In the genomic region with DNA sequence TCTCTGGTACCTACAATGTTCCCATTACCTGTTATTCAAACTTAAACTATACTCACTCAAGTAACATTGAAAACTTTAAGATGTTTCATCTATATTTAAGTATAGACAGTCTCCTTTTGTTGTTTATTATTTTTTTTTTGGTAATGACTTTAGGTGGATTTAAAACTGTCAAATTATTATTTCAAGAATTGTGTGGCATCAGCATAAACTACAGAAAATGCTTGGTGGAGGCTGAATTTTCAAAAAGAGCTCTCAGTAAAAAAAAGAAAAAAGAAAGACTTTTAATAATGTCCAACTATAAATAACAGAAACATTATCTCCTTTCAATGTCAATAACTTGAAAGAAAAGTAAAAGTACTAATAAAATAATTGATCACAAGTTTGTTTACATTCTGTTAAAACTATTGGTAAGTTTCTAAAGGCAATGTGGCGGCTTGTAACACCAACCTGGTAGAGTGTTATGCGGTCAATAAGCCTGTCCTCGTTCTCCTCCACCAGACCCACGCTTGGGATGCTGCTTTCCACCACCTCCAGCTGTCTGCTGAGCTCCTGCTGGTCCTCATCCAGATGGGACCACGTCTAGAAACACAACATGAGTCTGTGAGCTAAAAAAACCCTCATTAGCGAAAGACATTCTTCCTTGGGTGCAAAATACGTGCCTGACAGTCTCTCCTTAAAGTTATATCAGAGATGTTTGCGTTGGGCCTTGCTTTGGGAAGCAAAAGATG, we compare ENCODE assay signal across 22 cellular contexts.
"Had no signal": no experiment of that assay in that cellular context is flagged by ENCODE, and none has a peak within 500 bp of the region (broad histone marks: within the 10 kb centered on the region; RNA-seq: fewer than 3 reads in every experiment).

No MANE protein-coding gene starts in this region.

- H3K4me3 ChIP-seq: cardiac muscle cell, SK-N-MC had no signal

- H3K27me3 ChIP-seq: cardiac muscle cell had no signal

- H3K4me3 Mint-ChIP-seq: activated CD8-positive, alpha-beta T cell treated with anti-CD3 and anti-CD28 coated beads for 36 hours; activated naive CD4-positive, alpha-beta T cell treated with anti-CD3 and anti-CD28 coated beads, Interleukin-2, amount 50 U/mL, for 24 hours; activated T-cell treated with anti-CD3 and anti-CD28 coated beads, Interleukin-2, amount 50 U/mL, for 72 hours; brain had no signal

- ATAC-seq: activated CD4-positive, CD25-positive, alpha-beta regulatory T cell treated with anti-CD3 and anti-CD28 coated beads, Interleukin-2, amount 50 U/mL, for 24 hours; activated CD8-positive, alpha-beta T cell treated with anti-CD3 and anti-CD28 coated beads for 36 hours; activated T-cell treated with anti-CD3 and anti-CD28 coated beads, Interleukin-2, amount 50 U/mL, for 72 hours had no signal

- H3K27ac ChIP-seq: cardiac muscle cell, SK-N-MC had no signal

- DNase-seq: activated CD4-positive, alpha-beta T cell treated with anti-CD3 and anti-CD28 coated beads for 4 hours; activated CD8-positive, alpha-beta memory T cell treated with anti-CD3 and anti-CD28 coated beads, Interleukin-2, amount 50 U/mL, for 4 hours; activated CD8-positive, alpha-beta T cell treated with anti-CD3 and anti-CD28 coated beads for 36 hours; activated gamma-delta T cell treated with Interleukin-2 at 50 U/mL for 16 hours; activated T-cell treated with anti-CD3 and anti-CD28 coated beads, Interleukin-2, amount 50 U/mL, for 72 hours; Karpas-422; MM.1S; NCI-H1105; NCI-H1436; NCI-H1694 treated with DMSO at 0.1 percent for 48 hours; NCI-H2029 treated with DMSO at 0.1 percent for 48 hours; NCI-H345; NCI-H510A; NCI-H526 treated with DMSO at 0.1 percent for 48 hours; NCI-H82 had no signal

- H3K27ac Mint-ChIP-seq: activated CD8-positive, alpha-beta T cell treated with anti-CD3 and anti-CD28 coated beads for 36 hours; activated naive CD4-positive, alpha-beta T cell treated with anti-CD3 and anti-CD28 coated beads, Interleukin-2, amount 50 U/mL, for 24 hours; activated T-cell treated with anti-CD3 and anti-CD28 coated beads, Interleukin-2, amount 50 U/mL, for 72 hours; activated T-helper 2 cell treated with anti-CD3 and anti-CD28 coated beads, Interferon-gamma antibody, Interleukin-2, Interleukin-4, amounts not matched to agents 10 μg/mL and 5 μg/mL and 100 μg/mL, durations not matched to agents 14 hours and 24 hours and 36 hours; brain had no signal

- H3K9me3 Mint-ChIP-seq: activated CD8-positive, alpha-beta T cell treated with anti-CD3 and anti-CD28 coated beads for 36 hours; activated naive CD4-positive, alpha-beta T cell treated with anti-CD3 and anti-CD28 coated beads, Interleukin-2, amount 50 U/mL, for 24 hours; activated T-cell treated with anti-CD3 and anti-CD28 coated beads, Interleukin-2, amount 50 U/mL, for 72 hours; activated T-helper 2 cell treated with anti-CD3 and anti-CD28 coated beads, Interferon-gamma antibody, Interleukin-2, Interleukin-4, amounts not matched to agents 10 μg/mL and 5 μg/mL and 100 μg/mL, durations not matched to agents 14 hours and 24 hours and 36 hours; brain had no signal

- FAIRE-seq: astrocyte had no signal

- H3K27me3 Mint-ChIP-seq: activated CD8-positive, alpha-beta T cell treated with anti-CD3 and anti-CD28 coated beads for 36 hours; activated naive CD4-positive, alpha-beta T cell treated with anti-CD3 and anti-CD28 coated beads, Interleukin-2, amount 50 U/mL, for 24 hours; brain had no signal

- H3K4me1 Mint-ChIP-seq: brain had no signal
